1 cellular context compared by ENCODE assay signal in the genomic region with DNA sequence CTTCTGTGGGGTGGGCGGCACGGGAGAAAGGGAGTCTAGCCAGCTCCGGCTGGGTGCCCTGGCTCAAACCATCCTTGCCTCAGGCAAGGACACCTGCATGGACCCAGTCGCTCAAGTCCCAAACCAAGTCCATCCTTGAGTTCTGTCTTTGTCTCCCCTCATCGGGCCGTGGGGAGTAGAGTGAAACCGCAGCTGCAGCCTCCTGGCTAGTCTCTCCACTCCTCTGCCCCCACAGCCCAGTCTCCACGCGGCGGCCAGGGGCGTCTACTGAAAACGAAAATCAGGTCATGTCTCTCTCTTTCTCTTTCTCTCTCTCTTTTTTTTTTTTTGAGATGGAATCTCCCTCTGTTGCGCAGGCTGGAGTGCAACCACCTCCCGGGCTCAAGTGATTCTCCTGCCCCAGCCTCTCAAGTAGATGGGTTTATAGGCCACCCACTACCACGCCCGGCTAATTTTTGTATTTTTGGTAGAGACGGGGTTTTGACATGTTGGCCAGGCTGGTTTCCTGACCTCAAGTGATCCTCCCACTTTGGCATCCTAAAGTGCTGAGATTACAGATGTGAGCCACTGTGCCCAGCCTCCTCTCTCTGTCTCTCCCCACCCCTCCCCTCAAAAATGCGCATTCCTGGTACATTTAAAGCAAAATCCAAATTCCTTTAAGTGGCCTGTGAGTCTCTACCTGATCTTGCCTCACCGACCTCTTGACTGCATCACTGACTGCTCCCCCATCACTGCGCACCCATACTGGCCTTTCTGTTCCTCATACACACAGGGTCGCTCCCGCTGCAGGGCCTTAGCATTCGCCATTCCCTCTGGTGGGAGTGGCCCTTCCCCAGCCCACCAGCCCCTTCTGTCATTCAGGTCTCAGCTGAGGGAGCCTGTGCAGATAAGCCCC.
TF ChIP-seq lines count a peak whose summit lies in the region.

No MANE protein-coding gene starts in this region.

TF ChIP-seq in GM12878, 131 proteins besides CTCF, POLR2A, EP300 and RAD21 (continues in another document):
- TF ChIP-seq MEF2B (IDR thresholded peaks at IDR 0.05; ENCODE audit: partially characterized antibody, poor library complexity, severe bottlenecking), result peak; percentile 28
- TF ChIP-seq ZBED1 (IDR thresholded peaks at IDR 0.05; ENCODE audit: borderline replicate concordance), result peak; percentile 60; the same call in 1 of the 2 replicates
- peak; percentile 29 for TF ChIP-seq JUNB (IDR thresholded peaks at IDR 0.05)
- TF ChIP-seq YY1 (IDR thresholded peaks at IDR 0.05; ENCODE audit: low read depth, low read length), result 0 out of 2 replicates have a peak, but pooled peaks have one; percentile 21
- TF ChIP-seq, protein P1, sequence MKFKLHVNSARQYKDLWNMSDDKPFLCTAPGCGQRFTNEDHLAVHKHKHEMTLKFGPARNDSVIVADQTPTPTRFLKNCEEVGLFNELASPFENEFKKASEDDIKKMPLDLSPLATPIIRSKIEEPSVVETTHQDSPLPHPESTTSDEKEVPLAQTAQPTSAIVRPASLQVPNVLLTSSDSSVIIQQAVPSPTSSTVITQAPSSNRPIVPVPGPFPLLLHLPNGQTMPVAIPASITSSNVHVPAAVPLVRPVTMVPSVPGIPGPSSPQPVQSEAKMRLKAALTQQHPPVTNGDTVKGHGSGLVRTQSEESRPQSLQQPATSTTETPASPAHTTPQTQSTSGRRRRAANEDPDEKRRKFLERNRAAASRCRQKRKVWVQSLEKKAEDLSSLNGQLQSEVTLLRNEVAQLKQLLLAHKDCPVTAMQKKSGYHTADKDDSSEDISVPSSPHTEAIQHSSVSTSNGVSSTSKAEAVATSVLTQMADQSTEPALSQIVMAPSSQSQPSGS (IDR thresholded peaks at IDR 0.05; ENCODE audit: low read length), result peak; percentile 46; the same call in 1 of the 2 replicates
- peak; percentile 89 for TF ChIP-seq ZNF384 (IDR thresholded peaks at IDR 0.05; ENCODE audit: borderline replicate concordance, low read depth, low read length)
- peak; percentile 19 to 75; a peak in 3 of 4 replicates for TF ChIP-seq IKZF2 (IDR thresholded peaks at IDR 0.05)
- TF ChIP-seq BCL11A (IDR thresholded peaks at IDR 0.05; ENCODE audit: low read depth, low read length), result peak; percentile 47; the same call in 1 of the 2 replicates
- TF ChIP-seq, protein P2, sequence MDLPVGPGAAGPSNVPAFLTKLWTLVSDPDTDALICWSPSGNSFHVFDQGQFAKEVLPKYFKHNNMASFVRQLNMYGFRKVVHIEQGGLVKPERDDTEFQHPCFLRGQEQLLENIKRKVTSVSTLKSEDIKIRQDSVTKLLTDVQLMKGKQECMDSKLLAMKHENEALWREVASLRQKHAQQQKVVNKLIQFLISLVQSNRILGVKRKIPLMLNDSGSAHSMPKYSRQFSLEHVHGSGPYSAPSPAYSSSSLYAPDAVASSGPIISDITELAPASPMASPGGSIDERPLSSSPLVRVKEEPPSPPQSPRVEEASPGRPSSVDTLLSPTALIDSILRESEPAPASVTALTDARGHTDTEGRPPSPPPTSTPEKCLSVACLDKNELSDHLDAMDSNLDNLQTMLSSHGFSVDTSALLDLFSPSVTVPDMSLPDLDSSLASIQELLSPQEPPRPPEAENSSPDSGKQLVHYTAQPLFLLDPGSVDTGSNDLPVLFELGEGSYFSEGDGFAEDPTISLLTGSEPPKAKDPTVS (IDR thresholded peaks at IDR 0.05; ENCODE audit: low read depth, low read length), result no peak
- TF ChIP-seq MXI1 (IDR thresholded peaks at IDR 0.05; ENCODE audit: low read depth, low read length), result peak; percentile 53; the same call in 1 of the 2 replicates
- peak; percentile 51; the same call in 1 of the 2 replicates for TF ChIP-seq TARDBP (IDR thresholded peaks at IDR 0.05; ENCODE audit: borderline replicate concordance)
- TF ChIP-seq TCF3 (IDR thresholded peaks at IDR 0.05; ENCODE audit: borderline replicate concordance, insufficient read depth, low read depth, low read length), result peak; percentile 70; the same call in 1 of the 2 replicates
- TF ChIP-seq CREM (IDR thresholded peaks at IDR 0.05; ENCODE audit: low read depth), result peak; percentile 69
- TF ChIP-seq, protein P3, sequence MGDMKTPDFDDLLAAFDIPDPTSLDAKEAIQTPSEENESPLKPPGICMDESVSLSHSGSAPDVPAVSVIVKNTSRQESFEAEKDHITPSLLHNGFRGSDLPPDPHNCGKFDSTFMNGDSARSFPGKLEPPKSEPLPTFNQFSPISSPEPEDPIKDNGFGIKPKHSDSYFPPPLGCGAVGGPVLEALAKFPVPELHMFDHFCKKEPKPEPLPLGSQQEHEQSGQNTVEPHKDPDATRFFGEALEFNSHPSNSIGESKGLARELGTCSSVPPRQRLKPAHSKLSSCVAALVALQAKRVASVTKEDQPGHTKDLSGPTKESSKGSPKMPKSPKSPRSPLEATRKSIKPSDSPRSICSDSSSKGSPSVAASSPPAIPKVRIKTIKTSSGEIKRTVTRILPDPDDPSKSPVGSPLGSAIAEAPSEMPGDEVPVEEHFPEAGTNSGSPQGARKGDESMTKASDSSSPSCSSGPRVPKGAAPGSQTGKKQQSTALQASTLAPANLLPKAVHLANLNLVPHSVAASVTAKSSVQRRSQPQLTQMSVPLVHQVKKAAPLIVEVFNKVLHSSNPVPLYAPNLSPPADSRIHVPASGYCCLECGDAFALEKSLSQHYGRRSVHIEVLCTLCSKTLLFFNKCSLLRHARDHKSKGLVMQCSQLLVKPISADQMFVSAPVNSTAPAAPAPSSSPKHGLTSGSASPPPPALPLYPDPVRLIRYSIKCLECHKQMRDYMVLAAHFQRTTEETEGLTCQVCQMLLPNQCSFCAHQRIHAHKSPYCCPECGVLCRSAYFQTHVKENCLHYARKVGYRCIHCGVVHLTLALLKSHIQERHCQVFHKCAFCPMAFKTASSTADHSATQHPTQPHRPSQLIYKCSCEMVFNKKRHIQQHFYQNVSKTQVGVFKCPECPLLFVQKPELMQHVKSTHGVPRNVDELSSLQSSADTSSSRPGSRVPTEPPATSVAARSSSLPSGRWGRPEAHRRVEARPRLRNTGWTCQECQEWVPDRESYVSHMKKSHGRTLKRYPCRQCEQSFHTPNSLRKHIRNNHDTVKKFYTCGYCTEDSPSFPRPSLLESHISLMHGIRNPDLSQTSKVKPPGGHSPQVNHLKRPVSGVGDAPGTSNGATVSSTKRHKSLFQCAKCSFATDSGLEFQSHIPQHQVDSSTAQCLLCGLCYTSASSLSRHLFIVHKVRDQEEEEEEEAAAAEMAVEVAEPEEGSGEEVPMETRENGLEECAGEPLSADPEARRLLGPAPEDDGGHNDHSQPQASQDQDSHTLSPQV (IDR thresholded peaks at IDR 0.05), result 0 out of 2 replicates have a peak, but pooled peaks have one; percentile 12
- no peak for TF ChIP-seq SRF (IDR thresholded peaks at IDR 0.05; ENCODE audit: low read depth in 2 of 2, low read length in 2 of 2)
- TF ChIP-seq BHLHE40 (IDR thresholded peaks at IDR 0.05; ENCODE audit: borderline replicate concordance in 1 of 2, low read depth in 2 of 2, low read length in 1 of 2), result 0 out of 4 replicates have a peak, but pooled peaks of 1 of the 2 experiments have one; percentile 59
- 0 out of 2 replicates have a peak, but pooled peaks have one; percentile 17 for TF ChIP-seq CHD2 (IDR thresholded peaks at IDR 0.05; ENCODE audit: borderline replicate concordance, low read depth, low read length)
- TF ChIP-seq TBL1XR1 (IDR thresholded peaks at IDR 0.05; ENCODE audit: low read depth, low read length), result 0 out of 2 replicates have a peak, but pooled peaks have one; percentile 62
- peak; percentile 89; the same call in 1 of the 2 replicates for TF ChIP-seq CBFB (IDR thresholded peaks at IDR 0.05; ENCODE audit: low read depth)
- TF ChIP-seq, protein P4, sequence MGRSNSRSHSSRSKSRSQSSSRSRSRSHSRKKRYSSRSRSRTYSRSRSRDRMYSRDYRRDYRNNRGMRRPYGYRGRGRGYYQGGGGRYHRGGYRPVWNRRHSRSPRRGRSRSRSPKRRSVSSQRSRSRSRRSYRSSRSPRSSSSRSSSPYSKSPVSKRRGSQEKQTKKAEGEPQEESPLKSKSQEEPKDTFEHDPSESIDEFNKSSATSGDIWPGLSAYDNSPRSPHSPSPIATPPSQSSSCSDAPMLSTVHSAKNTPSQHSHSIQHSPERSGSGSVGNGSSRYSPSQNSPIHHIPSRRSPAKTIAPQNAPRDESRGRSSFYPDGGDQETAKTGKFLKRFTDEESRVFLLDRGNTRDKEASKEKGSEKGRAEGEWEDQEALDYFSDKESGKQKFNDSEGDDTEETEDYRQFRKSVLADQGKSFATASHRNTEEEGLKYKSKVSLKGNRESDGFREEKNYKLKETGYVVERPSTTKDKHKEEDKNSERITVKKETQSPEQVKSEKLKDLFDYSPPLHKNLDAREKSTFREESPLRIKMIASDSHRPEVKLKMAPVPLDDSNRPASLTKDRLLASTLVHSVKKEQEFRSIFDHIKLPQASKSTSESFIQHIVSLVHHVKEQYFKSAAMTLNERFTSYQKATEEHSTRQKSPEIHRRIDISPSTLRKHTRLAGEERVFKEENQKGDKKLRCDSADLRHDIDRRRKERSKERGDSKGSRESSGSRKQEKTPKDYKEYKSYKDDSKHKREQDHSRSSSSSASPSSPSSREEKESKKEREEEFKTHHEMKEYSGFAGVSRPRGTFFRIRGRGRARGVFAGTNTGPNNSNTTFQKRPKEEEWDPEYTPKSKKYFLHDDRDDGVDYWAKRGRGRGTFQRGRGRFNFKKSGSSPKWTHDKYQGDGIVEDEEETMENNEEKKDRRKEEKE (IDR thresholded peaks at IDR 0.05), result no peak
- peak; percentile 58; the same call in 1 of the 2 replicates for TF ChIP-seq MTA3 (IDR thresholded peaks at IDR 0.05; ENCODE audit: borderline replicate concordance, low read length)
- TF ChIP-seq GATAD2B (conservative IDR thresholded peaks at IDR 0.05; ENCODE audit: low read depth), result peak; percentile 56; the same call in 1 of the 2 replicates
- TF ChIP-seq, protein P5, sequence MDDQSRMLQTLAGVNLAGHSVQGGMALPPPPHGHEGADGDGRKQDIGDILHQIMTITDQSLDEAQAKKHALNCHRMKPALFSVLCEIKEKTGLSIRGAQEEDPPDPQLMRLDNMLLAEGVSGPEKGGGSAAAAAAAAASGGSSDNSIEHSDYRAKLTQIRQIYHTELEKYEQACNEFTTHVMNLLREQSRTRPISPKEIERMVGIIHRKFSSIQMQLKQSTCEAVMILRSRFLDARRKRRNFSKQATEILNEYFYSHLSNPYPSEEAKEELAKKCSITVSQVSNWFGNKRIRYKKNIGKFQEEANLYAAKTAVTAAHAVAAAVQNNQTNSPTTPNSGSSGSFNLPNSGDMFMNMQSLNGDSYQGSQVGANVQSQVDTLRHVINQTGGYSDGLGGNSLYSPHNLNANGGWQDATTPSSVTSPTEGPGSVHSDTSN (IDR thresholded peaks at IDR 0.05; ENCODE audit: insufficient replicate concordance, low read depth, low read length), result no peak
- no peak for TF ChIP-seq ZNF24 (IDR thresholded peaks at IDR 0.05)
- no peak for TF ChIP-seq BRCA1 (IDR thresholded peaks at IDR 0.05; ENCODE audit: low read depth, low read length)
- TF ChIP-seq FOXM1 (IDR thresholded peaks at IDR 0.05; ENCODE audit: low read depth, low read length), result peak; percentile 53; the same call in 1 of the 2 replicates
- TF ChIP-seq, protein P6, sequence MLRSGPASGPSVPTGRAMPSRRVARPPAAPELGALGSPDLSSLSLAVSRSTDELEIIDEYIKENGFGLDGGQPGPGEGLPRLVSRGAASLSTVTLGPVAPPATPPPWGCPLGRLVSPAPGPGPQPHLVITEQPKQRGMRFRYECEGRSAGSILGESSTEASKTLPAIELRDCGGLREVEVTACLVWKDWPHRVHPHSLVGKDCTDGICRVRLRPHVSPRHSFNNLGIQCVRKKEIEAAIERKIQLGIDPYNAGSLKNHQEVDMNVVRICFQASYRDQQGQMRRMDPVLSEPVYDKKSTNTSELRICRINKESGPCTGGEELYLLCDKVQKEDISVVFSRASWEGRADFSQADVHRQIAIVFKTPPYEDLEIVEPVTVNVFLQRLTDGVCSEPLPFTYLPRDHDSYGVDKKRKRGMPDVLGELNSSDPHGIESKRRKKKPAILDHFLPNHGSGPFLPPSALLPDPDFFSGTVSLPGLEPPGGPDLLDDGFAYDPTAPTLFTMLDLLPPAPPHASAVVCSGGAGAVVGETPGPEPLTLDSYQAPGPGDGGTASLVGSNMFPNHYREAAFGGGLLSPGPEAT (IDR thresholded peaks at IDR 0.05; ENCODE audit: low read depth), result peak; percentile 92
- TF ChIP-seq POLR2AphosphoS5 (IDR thresholded peaks at IDR 0.05; ENCODE audit: low read length), result peak; percentile 73
- TF ChIP-seq ESRRA (IDR thresholded peaks at IDR 0.05; ENCODE audit: low read length), result no peak
- TF ChIP-seq NBN (IDR thresholded peaks at IDR 0.05), result peak; percentile 75; the same call in 1 of the 2 replicates
- peak; percentile 48; the same call in 1 of the 2 replicates for TF ChIP-seq IRF4 (IDR thresholded peaks at IDR 0.05; ENCODE audit: low read depth, low read length)
- no peak for TF ChIP-seq SIX5 (IDR thresholded peaks at IDR 0.05; ENCODE audit: low read depth, low read length, severe bottlenecking)
- peak; percentile 22; the same call in 1 of the 2 replicates for TF ChIP-seq SMC3 (IDR thresholded peaks at IDR 0.05; ENCODE audit: borderline replicate concordance, low read length)
- TF ChIP-seq, protein P7, sequence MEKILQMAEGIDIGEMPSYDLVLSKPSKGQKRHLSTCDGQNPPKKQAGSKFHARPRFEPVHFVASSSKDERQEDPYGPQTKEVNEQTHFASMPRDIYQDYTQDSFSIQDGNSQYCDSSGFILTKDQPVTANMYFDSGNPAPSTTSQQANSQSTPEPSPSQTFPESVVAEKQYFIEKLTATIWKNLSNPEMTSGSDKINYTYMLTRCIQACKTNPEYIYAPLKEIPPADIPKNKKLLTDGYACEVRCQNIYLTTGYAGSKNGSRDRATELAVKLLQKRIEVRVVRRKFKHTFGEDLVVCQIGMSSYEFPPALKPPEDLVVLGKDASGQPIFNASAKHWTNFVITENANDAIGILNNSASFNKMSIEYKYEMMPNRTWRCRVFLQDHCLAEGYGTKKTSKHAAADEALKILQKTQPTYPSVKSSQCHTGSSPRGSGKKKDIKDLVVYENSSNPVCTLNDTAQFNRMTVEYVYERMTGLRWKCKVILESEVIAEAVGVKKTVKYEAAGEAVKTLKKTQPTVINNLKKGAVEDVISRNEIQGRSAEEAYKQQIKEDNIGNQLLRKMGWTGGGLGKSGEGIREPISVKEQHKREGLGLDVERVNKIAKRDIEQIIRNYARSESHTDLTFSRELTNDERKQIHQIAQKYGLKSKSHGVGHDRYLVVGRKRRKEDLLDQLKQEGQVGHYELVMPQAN (conservative IDR thresholded peaks at IDR 0.05), result 0 out of 2 replicates have a peak, but pooled peaks have one; percentile 41
- TF ChIP-seq NFIC (IDR thresholded peaks at IDR 0.05; ENCODE audit: low read depth, low read length), result peak; percentile 70; the same call in 1 of the 2 replicates
- TF ChIP-seq, protein P8, sequence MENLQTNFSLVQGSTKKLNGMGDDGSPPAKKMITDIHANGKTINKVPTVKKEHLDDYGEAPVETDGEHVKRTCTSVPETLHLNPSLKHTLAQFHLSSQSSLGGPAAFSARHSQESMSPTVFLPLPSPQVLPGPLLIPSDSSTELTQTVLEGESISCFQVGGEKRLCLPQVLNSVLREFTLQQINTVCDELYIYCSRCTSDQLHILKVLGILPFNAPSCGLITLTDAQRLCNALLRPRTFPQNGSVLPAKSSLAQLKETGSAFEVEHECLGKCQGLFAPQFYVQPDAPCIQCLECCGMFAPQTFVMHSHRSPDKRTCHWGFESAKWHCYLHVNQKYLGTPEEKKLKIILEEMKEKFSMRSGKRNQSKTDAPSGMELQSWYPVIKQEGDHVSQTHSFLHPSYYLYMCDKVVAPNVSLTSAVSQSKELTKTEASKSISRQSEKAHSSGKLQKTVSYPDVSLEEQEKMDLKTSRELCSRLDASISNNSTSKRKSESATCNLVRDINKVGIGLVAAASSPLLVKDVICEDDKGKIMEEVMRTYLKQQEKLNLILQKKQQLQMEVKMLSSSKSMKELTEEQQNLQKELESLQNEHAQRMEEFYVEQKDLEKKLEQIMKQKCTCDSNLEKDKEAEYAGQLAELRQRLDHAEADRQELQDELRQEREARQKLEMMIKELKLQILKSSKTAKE (IDR thresholded peaks at IDR 0.05; ENCODE audit: low read depth, poor library complexity, severe bottlenecking), result peak; percentile 71
- TF ChIP-seq POU2F2 (IDR thresholded peaks at IDR 0.05; ENCODE audit: borderline replicate concordance, low read depth, low read length), result peak; percentile 17; the same call in 1 of the 3 replicates
